29 cellular contexts compared by ENCODE assay signal in the genomic region with DNA sequence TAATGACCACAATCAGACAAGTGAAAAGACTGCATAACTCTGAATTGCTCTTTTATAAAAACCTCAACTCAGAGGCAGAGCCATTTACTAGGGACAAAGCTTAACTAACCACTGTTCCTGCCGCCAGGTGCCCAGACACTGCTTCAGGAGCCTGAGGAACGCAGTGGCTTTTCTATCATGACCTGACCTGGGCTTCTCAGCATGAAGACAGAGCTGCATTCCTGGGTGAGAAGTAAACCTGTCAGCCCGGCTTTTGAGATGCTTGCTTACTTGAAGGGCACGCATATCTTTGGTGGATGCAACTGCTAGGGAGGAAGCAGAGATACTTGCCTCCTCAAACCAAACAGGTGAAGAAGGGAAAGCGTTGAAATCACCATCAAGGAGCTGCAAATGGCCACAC. TPM values are rescaled to one million over a fixed set of nuclear protein-coding genes. Genes with fewer than 3 reads are reported as not detected.
"Had no signal": no experiment of that assay in that cellular context is flagged by ENCODE, and none has a peak within 500 bp of the region (broad histone marks: within the 10 kb centered on the region; RNA-seq: fewer than 3 reads in every experiment).

No MANE protein-coding gene starts in this region.

- H3K9me3 Mint-ChIP-seq: activated naive CD4-positive, alpha-beta T cell treated with anti-CD3 and anti-CD28 coated beads, Interleukin-2, amount 50 U/mL, for 24 hours; activated T-helper 1 cell treated with anti-CD3 and anti-CD28 coated beads, Interleukin-12 subunit alpha, Interleukin-12 subunit beta, Interleukin-2, Interleukin-4 antibody, amounts not matched to agents 30 ng/mL and 10 ng/mL and 1 ng/mL, durations not matched to agents 14 hours and 24 hours and 36 hours; brain; dendritic cell treated with granulocyte-macrophage colony-stimulating factor and Interleukin-4, amounts not matched to agents 40 ng/mL and 50 ng/mL, for 4 days; mesothelial cell of epicardium; stimulated activated naive CD8-positive, alpha-beta T cell treated with anti-CD3 and anti-CD28 coated beads, Interleukin-15, Interleukin-2, amounts not matched to agents 100 ng/mL and 50 ng/mL, for 24 hours had no signal

- DNase-seq: activated CD4-positive, alpha-beta T cell treated with anti-CD3 and anti-CD28 coated beads for 1 hour; activated CD4-positive, alpha-beta T cell treated with anti-CD3 and anti-CD28 coated beads, Interleukin-2, amount 50 U/mL, for 1 hour; activated CD8-positive, alpha-beta T cell treated with anti-CD3 and anti-CD28 coated beads, Interleukin-2, amount 10 ng/mL, durations not matched to agents 7 days and 5 days; activated gamma-delta T cell; aorta; effector CD4-positive, alpha-beta T cell; foreskin keratinocyte; glutamatergic neuron; left lung; naive thymus-derived CD8-positive, alpha-beta T cell; stimulated activated CD4-positive, alpha-beta T cell treated with anti-CD3 and anti-CD28 coated beads, Interleukin-4, amount 100 ng/mL, for 4 hours; substantia nigra; tibial artery; WERI-Rb-1 had no signal

- H3K27me3 Mint-ChIP-seq: activated naive CD4-positive, alpha-beta T cell treated with anti-CD3 and anti-CD28 coated beads, Interleukin-2, amount 50 U/mL, for 24 hours; brain had no signal

- H3K36me3 ChIP-seq: left lung, prostate gland, right atrium auricular region, tibial artery, WERI-Rb-1 had no signal

- H3K27ac Mint-ChIP-seq: activated CD8-positive, alpha-beta T cell treated with anti-CD3 and anti-CD28 coated beads, Interleukin-2, amount 10 ng/mL, durations not matched to agents 7 days and 5 days; activated naive CD4-positive, alpha-beta T cell treated with anti-CD3 and anti-CD28 coated beads, Interleukin-2, amount 50 U/mL, for 24 hours; activated T-helper 1 cell treated with anti-CD3 and anti-CD28 coated beads, Interleukin-12 subunit alpha, Interleukin-12 subunit beta, Interleukin-2, Interleukin-4 antibody, amounts not matched to agents 30 ng/mL and 10 ng/mL and 1 ng/mL, durations not matched to agents 14 hours and 24 hours and 36 hours; brain; dendritic cell treated with granulocyte-macrophage colony-stimulating factor and Interleukin-4, amounts not matched to agents 40 ng/mL and 50 ng/mL, for 4 days; mesothelial cell of epicardium; naive thymus-derived CD8-positive, alpha-beta T cell; stimulated activated naive CD8-positive, alpha-beta T cell treated with anti-CD3 and anti-CD28 coated beads, Interleukin-15, Interleukin-2, amounts not matched to agents 100 ng/mL and 50 ng/mL, for 24 hours had no signal

- H3K4me3 Mint-ChIP-seq: activated CD8-positive, alpha-beta T cell treated with anti-CD3 and anti-CD28 coated beads, Interleukin-2, amount 10 ng/mL, durations not matched to agents 7 days and 5 days; activated naive CD4-positive, alpha-beta T cell treated with anti-CD3 and anti-CD28 coated beads, Interleukin-2, amount 50 U/mL, for 24 hours; activated T-helper 1 cell treated with anti-CD3 and anti-CD28 coated beads, Interleukin-12 subunit alpha, Interleukin-12 subunit beta, Interleukin-2, Interleukin-4 antibody, amounts not matched to agents 30 ng/mL and 10 ng/mL and 1 ng/mL, durations not matched to agents 14 hours and 24 hours and 36 hours; brain; dendritic cell treated with granulocyte-macrophage colony-stimulating factor and Interleukin-4, amounts not matched to agents 40 ng/mL and 50 ng/mL, for 4 days; mesothelial cell of epicardium; naive thymus-derived CD8-positive, alpha-beta T cell; stimulated activated naive CD8-positive, alpha-beta T cell treated with anti-CD3 and anti-CD28 coated beads, Interleukin-15, Interleukin-2, amounts not matched to agents 100 ng/mL and 50 ng/mL, for 24 hours had no signal

- H3K4me1 Mint-ChIP-seq: brain had no signal

- H2AFZ ChIP-seq: hepatocyte had no signal

- ATAC-seq: activated CD8-positive, alpha-beta T cell treated with anti-CD3 and anti-CD28 coated beads, Interleukin-2, amount 10 ng/mL, durations not matched to agents 7 days and 5 days; foreskin keratinocyte; left lung; naive thymus-derived CD8-positive, alpha-beta T cell had no signal

- H3K36me3 Mint-ChIP-seq: activated naive CD4-positive, alpha-beta T cell treated with anti-CD3 and anti-CD28 coated beads, Interleukin-2, amount 50 U/mL, for 24 hours; brain; mesothelial cell of epicardium; naive thymus-derived CD8-positive, alpha-beta T cell had no signal

- H3K27me3 ChIP-seq: hepatocyte, left lung, right atrium auricular region, tibial artery had no signal

- H3K4me2 ChIP-seq: hepatocyte had no signal

- H3K4me3 ChIP-seq: hepatocyte, left lung, prostate gland, right atrium auricular region, tibial artery had no signal

- H3K9me3 ChIP-seq: left lung, prostate gland, right atrium auricular region, tibial artery had no signal

- H3K79me2 ChIP-seq: hepatocyte had no signal

- H3K4me1 ChIP-seq: foreskin keratinocyte, prostate gland, right atrium auricular region had no signal

- H3K27ac ChIP-seq: foreskin keratinocyte, hepatocyte, left lung, prostate gland, right atrium auricular region, tibial artery, WERI-Rb-1 had no signal

RNA-seq across cellular contexts. Expression of a gene that starts 7.9 kb away (rescaled TPM):
- total RNA-seq: activated CD8-positive, alpha-beta T cell treated with anti-CD3 and anti-CD28 coated beads, Interleukin-2, amount 10 ng/mL, durations not matched to agents 7 days and 5 days; activated T-helper 1 cell treated with anti-CD3 and anti-CD28 coated beads, Interleukin-12 subunit alpha, Interleukin-12 subunit beta, Interleukin-2, Interleukin-4 antibody, amounts not matched to agents 30 ng/mL and 10 ng/mL and 1 ng/mL, durations not matched to agents 14 hours and 24 hours and 36 hours; aorta; cardiac septum; foreskin keratinocyte; kidney epithelial cell; lung microvascular endothelial cell; mesothelial cell of epicardium; naive thymus-derived CD8-positive, alpha-beta T cell; osteoblast; right atrium auricular region; T-helper 2 cell treated with Interferon-gamma antibody and Interleukin-4, amounts not matched to agents 100 ng/mL and 5 ng/mL, for 36 hours had no signal
- polyA plus RNA-seq: esophagus; foreskin keratinocyte; naive thymus-derived CD8-positive, alpha-beta T cell had no signal

RNA-seq across cellular contexts. Expression of a gene that starts 49.2 kb away (rescaled TPM):
- total RNA-seq: aorta; cardiac septum; hepatocyte; lung microvascular endothelial cell; T-helper 2 cell treated with Interferon-gamma antibody and Interleukin-4, amounts not matched to agents 100 ng/mL and 5 ng/mL, for 36 hours had no signal
- polyA plus RNA-seq: aorta; esophagus; foreskin keratinocyte; hepatocyte; naive thymus-derived CD8-positive, alpha-beta T cell had no signal

RNA-seq across cellular contexts. Expression of a gene that starts 49.5 kb away (rescaled TPM):
- total RNA-seq: activated CD8-positive, alpha-beta T cell treated with anti-CD3 and anti-CD28 coated beads, Interleukin-2, amount 10 ng/mL, durations not matched to agents 7 days and 5 days; activated T-helper 1 cell treated with anti-CD3 and anti-CD28 coated beads, Interleukin-12 subunit alpha, Interleukin-12 subunit beta, Interleukin-2, Interleukin-4 antibody, amounts not matched to agents 30 ng/mL and 10 ng/mL and 1 ng/mL, durations not matched to agents 14 hours and 24 hours and 36 hours; aorta; cardiac septum; foreskin keratinocyte; hepatocyte; kidney epithelial cell; left lung; lung microvascular endothelial cell; mesothelial cell of epicardium; naive thymus-derived CD8-positive, alpha-beta T cell; osteoblast; right atrium auricular region; T-helper 2 cell treated with Interferon-gamma antibody and Interleukin-4, amounts not matched to agents 100 ng/mL and 5 ng/mL, for 36 hours had no signal
- polyA plus RNA-seq: aorta; esophagus; foreskin keratinocyte; hepatocyte; naive thymus-derived CD8-positive, alpha-beta T cell had no signal
